In genomic region chr3:48635222-48636021, GRCh38 we compare ENCODE assay signal across 8 cellular contexts. TPM values are rescaled to one million over a fixed set of nuclear protein-coding genes. Genes with fewer than 3 reads are reported as not detected.
A peak's percentile ranks its signal among the peaks of the same experiment; 100 is the strongest.
DNase-seq lines count a peak whose midpoint lies in the region; ATAC-seq and TF ChIP-seq lines count a peak whose summit lies in the region.

SLC26A6 (minus strand) TSS chr3:48635461; CDS start chr3:48635393, 68 bp downstream.

- peaks cover 18% of the 10 kb centered on the region for H3K4me1 Mint-ChIP-seq in activated naive CD8-positive, alpha-beta T cell (ENCODE audit: low read depth)
- H3K4me1 Mint-ChIP-seq in glutamatergic neuron (ENCODE audit: low read depth, unreplicated experiment) (peaks cover 17% of the 10 kb centered on the region), osteocyte (ENCODE audit: unreplicated experiment) (peaks cover 32% of the 10 kb centered on the region)

- H3K4me1 ChIP-seq in thymus (ENCODE audit: control insufficient read depth, insufficient read depth, low read length), result no peaks in the 10 kb centered on the region

- TF ChIP-seq CTCF in GM12864 (IDR thresholded peaks at IDR 0.05; ENCODE audit: low read depth, low read length, missing control alignments) (peak; percentile 81), glutamatergic neuron (IDR thresholded peaks at IDR 0.05; ENCODE audit: partially characterized antibody, unreplicated experiment) (peak; percentile 67), osteocyte (IDR thresholded peaks at IDR 0.05) (peak; percentile 68)

- peak within 1 kb of the TSS; percentile 46 for H3K27ac Mint-ChIP-seq in activated naive CD8-positive, alpha-beta T cell
- H3K27ac Mint-ChIP-seq in glutamatergic neuron (ENCODE audit: unreplicated experiment) (peak within 1 kb of the TSS; percentile 33), osteocyte (ENCODE audit: unreplicated experiment) (peak within 1 kb of the TSS; percentile 90)

- peak within 1 kb of the TSS; percentile 87 for H3K4me3 Mint-ChIP-seq in activated naive CD8-positive, alpha-beta T cell
- peak within 1 kb of the TSS; percentile 78 for H3K4me3 Mint-ChIP-seq in glutamatergic neuron (ENCODE audit: unreplicated experiment)
- H3K4me3 Mint-ChIP-seq in osteocyte (ENCODE audit: unreplicated experiment), result peak within 1 kb of the TSS; percentile 87

- ATAC-seq in HG02642 (IDR thresholded peaks at IDR 0.05; ENCODE audit: poor library complexity, unreplicated experiment), result peak; percentile 92

- H3K27ac ChIP-seq in thymus (ENCODE audit: low read depth), result peak within 1 kb of the TSS; percentile 59

- no peaks in the 10 kb centered on the region for H3K9me3 Mint-ChIP-seq in activated naive CD8-positive, alpha-beta T cell (ENCODE audit: low read depth)
- H3K9me3 Mint-ChIP-seq in glutamatergic neuron (ENCODE audit: unreplicated experiment) (peaks cover 3% of the 10 kb centered on the region), osteocyte (ENCODE audit: unreplicated experiment) (no peaks in the 10 kb centered on the region)

- H3K27me3 Mint-ChIP-seq in activated naive CD8-positive, alpha-beta T cell, result no peaks in the 10 kb centered on the region
- H3K27me3 Mint-ChIP-seq in glutamatergic neuron (ENCODE audit: unreplicated experiment), result peaks cover 2% of the 10 kb centered on the region
- H3K27me3 Mint-ChIP-seq in osteocyte (ENCODE audit: unreplicated experiment), result no peaks in the 10 kb centered on the region

- peaks cover 10% of the 10 kb centered on the region for H3K36me3 ChIP-seq in thymus (ENCODE audit: control insufficient read depth, insufficient read depth)

- no peaks in the 10 kb centered on the region for H3K27me3 ChIP-seq in thymus (ENCODE audit: control insufficient read depth, insufficient read depth)

- peak within 1 kb of the TSS; percentile 87 for H3K4me3 ChIP-seq in GM12864 (ENCODE audit: low read depth, low read length)
- peak within 1 kb of the TSS; percentile 70 for H3K4me3 ChIP-seq in thymus (ENCODE audit: low read length)

- H3K9me3 ChIP-seq in thymus (ENCODE audit: control insufficient read depth), result no peaks in the 10 kb centered on the region

- no peaks in the 10 kb centered on the region for H3K36me3 Mint-ChIP-seq in activated naive CD8-positive, alpha-beta T cell
- no peaks in the 10 kb centered on the region for H3K36me3 Mint-ChIP-seq in glutamatergic neuron (ENCODE audit: unreplicated experiment)
- peaks cover 7% of the 10 kb centered on the region for H3K36me3 Mint-ChIP-seq in osteocyte (ENCODE audit: unreplicated experiment)

- DNase-seq in GM12864 (ENCODE audit: low read depth), result peak; percentile 74
- peak; percentile 88 for DNase-seq in NCI-H1105 (lab: John Stamatoyannopoulos, UW)
- peak; percentile 96 for DNase-seq in SKM-1 treated with dmso at 0.1 percent for 144 hours (lab: John Stamatoyannopoulos, UW; ENCODE audit: unreplicated experiment)
- peak; percentile 99 for DNase-seq in glutamatergic neuron
- DNase-seq in osteocyte (ENCODE audit: extremely low spot score, unreplicated experiment), result peak; percentile 99

- under 1% methylated on average over 68 of the region's 68 CpGs for WGBS in thymus

RNA-seq across cellular contexts. Expression of gene SLC26A6, which starts in this region (rescaled TPM):
- total RNA-seq in glutamatergic neuron (ENCODE audit: unreplicated experiment) (26.0 TPM), osteocyte (63.8 and 66.2 TPM in 2 replicates)
- 24.7 TPM for polyA plus RNA-seq in thymus

Comparison
In these comparisons a context has a peak if more than half of its experiments do, and no peak if none do; other contexts are left out.
1. Peak in every context shown above with its lines: DNase-seq, ATAC-seq, H3K4me3 ChIP-seq and H3K27ac ChIP-seq.
2. H3K27ac Mint-ChIP-seq: peak in every context shown above with its lines; median percentile 90 in osteocyte; 46 in activated naive CD8-positive, alpha-beta T cell; 33 in glutamatergic neuron.